18 cellular contexts compared by ENCODE assay signal in the genomic region with DNA sequence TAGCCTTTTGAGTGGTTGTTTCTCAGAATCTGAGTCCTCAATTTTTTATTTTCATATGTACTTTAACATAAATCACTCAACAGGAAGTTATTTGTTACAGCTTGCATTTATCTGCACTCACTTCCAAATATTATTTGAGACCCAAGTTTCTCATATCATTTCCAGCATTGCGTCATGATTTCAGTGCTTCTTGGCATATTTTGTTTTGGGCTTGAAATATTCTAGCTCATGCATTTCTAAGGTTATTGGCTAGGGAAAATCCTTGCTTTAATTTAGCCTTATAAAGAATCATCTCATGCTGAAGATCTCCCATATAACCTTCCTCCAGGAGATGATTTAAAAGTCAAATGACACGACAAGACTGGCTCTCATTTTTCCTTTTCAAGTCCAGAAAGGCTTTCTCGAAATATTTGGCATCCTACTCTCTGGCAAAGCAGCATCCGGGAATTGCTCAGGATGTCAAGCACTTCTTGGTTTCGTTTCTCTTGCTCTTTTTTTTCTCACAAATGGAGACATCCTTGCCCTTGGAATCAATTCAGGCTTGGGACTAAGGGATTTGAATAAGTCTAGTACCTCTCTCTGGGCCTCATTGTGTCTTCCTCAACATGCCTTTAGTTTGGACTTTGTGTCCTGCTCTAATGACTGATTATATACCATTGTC.
DNase-seq lines count a peak whose midpoint lies in the region; ATAC-seq and TF ChIP-seq lines count a peak whose summit lies in the region.
"Had no signal": no experiment of that assay in that cellular context is flagged by ENCODE, and none has a peak within 500 bp of the region (broad histone marks: within the 10 kb centered on the region; RNA-seq: fewer than 3 reads in every experiment).

No MANE protein-coding gene starts in this region.

- no peak overlapping the region for H3K4me3 ChIP-seq in fibroblast of mammary gland (ENCODE audit: control insufficient read depth, low read depth, low read length)
- peak overlapping the region; percentile 23 for H3K4me3 ChIP-seq in thoracic aorta

- H3K36me3 ChIP-seq in thoracic aorta: no peaks in the 10 kb centered on the region

- H3K27ac ChIP-seq in thoracic aorta: peak overlapping the region; percentile 59 to 62
- H3K27ac ChIP-seq: C4-2B had no signal

- ATAC-seq in thoracic aorta (ENCODE audit: insufficient number of reproducible peaks, low FRiP score, low read depth) (no peak), GM18861 (IDR thresholded peaks at IDR 0.05; ENCODE audit: unreplicated experiment) (no peak)
- ATAC-seq: stimulated activated memory B cell treated with anti-CD40 and anti-IgM and Interleukin-4, amounts not matched to agents 10 μg/mL and 1 μg/mL and 100 μg/mL, for 72 hours had no signal

- DNase-seq in NCI-H446 treated with DMSO at 0.1 percent for 48 hours (lab: John Stamatoyannopoulos, UW) (peak; percentile 18), fibroblast of mammary gland (ENCODE audit: low read depth) (peak; percentile 35), medulla oblongata (ENCODE audit: extremely low spot score) (peak; percentile 33), thoracic aorta (ENCODE audit: low spot score) (no peak), midbrain (lab: John Stamatoyannopoulos, UW) (no peak), NCI-H82 treated with DMSO at 0.1 percent for 48 hours (lab: John Stamatoyannopoulos, UW; ENCODE audit: unreplicated experiment) (no peak), activated T-cell treated with anti-CD3 and anti-CD28 coated beads for 4 hours (no peak)
- DNase-seq: ACHN; activated gamma-delta T cell; amygdala; effector memory CD4-positive, alpha-beta T cell; mesendoderm; NCI-H1105 treated with DMSO at 0.1 percent for 48 hours; NCI-H2081 treated with DMSO at 0.1 percent for 48 hours; NCI-H510A had no signal

- no peaks in the 10 kb centered on the region for H3K27me3 ChIP-seq in thoracic aorta (replicated peaks; ENCODE audit: insufficient read depth)

- H3K4me1 ChIP-seq in thoracic aorta (ENCODE audit: control insufficient read depth in 1 of 2, low read depth in 2 of 2): peaks cover 0 to 38% of the 10 kb centered on the region in 2 donors

- H3K9me3 ChIP-seq in thoracic aorta: no peaks in the 10 kb centered on the region

- no peak for TF ChIP-seq CTCF in fibroblast of mammary gland (conservative IDR thresholded peaks at IDR 0.05; ENCODE audit: control insufficient read depth, insufficient read depth, low read depth, low read length)
- TF ChIP-seq CTCF in thoracic aorta (IDR thresholded peaks at IDR 0.05): no peak

Comparison
In these comparisons a context has a peak if more than half of its experiments do, and no peak if none do; other contexts are left out.
1. DNase-seq: peak in NCI-H446 treated with DMSO at 0.1 percent for 48 hours (single experiment), fibroblast of mammary gland (single experiment) and medulla oblongata (single experiment); none in thoracic aorta (single experiment), midbrain (single experiment), NCI-H82 treated with DMSO at 0.1 percent for 48 hours (single experiment) and activated T-cell treated with anti-CD3 and anti-CD28 coated beads for 4 hours (single experiment).